Comparison of ENCODE assay signal across 1 cellular context in genomic region chr12:108858399-108859074, GRCh38.
TF ChIP-seq lines count a peak whose summit lies in the region.

No MANE protein-coding gene starts in this region.

TF ChIP-seq in endothelial cell of umbilical vein, 7 proteins besides CTCF, POLR2A, EP300 and RAD21 (continued from another document):
- TF ChIP-seq, protein P1, sequence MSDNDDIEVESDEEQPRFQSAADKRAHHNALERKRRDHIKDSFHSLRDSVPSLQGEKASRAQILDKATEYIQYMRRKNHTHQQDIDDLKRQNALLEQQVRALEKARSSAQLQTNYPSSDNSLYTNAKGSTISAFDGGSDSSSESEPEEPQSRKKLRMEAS (IDR thresholded peaks at IDR 0.05; ENCODE audit: insufficient read depth, insufficient read length), result no peak
